In genomic region chr3:43218156-43218555, GRCh38 we compare ENCODE assay signal across 21 cellular contexts.
"Had no signal": no experiment of that assay in that cellular context is flagged by ENCODE, and none has a peak within 500 bp of the region (broad histone marks: within the 10 kb centered on the region; RNA-seq: fewer than 3 reads in every experiment).

No MANE protein-coding gene starts in this region.

- DNase-seq: activated CD4-positive, alpha-beta memory T cell treated with anti-CD3 and anti-CD28 coated beads for 36 hours; activated CD4-positive, alpha-beta T cell treated with anti-CD3 and anti-CD28 coated beads, Interleukin-2, amount 10 ng/mL, durations not matched to agents 7 days and 5 days; activated CD4-positive, CD25-positive, alpha-beta regulatory T cell; activated CD8-positive, alpha-beta memory T cell treated with anti-CD3 and anti-CD28 coated beads for 24 hours; activated naive CD4-positive, alpha-beta T cell treated with anti-CD3 and anti-CD28 coated beads, Interleukin-2, amount 50 U/mL, for 16 hours; activated naive CD8-positive, alpha-beta T cell treated with anti-CD3 and anti-CD28 coated beads, Interleukin-2, amount 10 ng/mL, durations not matched to agents 7 days and 5 days; activated T-cell treated with anti-CD3 and anti-CD28 coated beads, Interleukin-2, amount 50 U/mL, for 48 hours; adrenal gland; anterior cingulate cortex; KG1; NCI-H1048; NCI-H146; NCI-H187 treated with DMSO at 0.1 percent for 48 hours; NCI-H2081 treated with DMSO at 0.1 percent for 48 hours; NCI-H446; NCI-H524; PC-9; SIG-M5; T-helper 1 cell had no signal

- H3K4me2 ChIP-seq: PC-9 had no signal

- H3K4me1 ChIP-seq: adrenal gland had no signal

- H3K36me3 ChIP-seq: adrenal gland had no signal

- H3K27me3 ChIP-seq: adrenal gland had no signal

- H3K27ac ChIP-seq: adrenal gland, PC-9, SK-N-MC, VCaP had no signal

- H3K9me3 ChIP-seq: adrenal gland had no signal

- H3K4me3 ChIP-seq: adrenal gland, PC-9, SK-N-MC had no signal

- H2AFZ ChIP-seq: PC-9 had no signal
